Comparison of ENCODE assay signal across 1 cellular context in the genomic region with DNA sequence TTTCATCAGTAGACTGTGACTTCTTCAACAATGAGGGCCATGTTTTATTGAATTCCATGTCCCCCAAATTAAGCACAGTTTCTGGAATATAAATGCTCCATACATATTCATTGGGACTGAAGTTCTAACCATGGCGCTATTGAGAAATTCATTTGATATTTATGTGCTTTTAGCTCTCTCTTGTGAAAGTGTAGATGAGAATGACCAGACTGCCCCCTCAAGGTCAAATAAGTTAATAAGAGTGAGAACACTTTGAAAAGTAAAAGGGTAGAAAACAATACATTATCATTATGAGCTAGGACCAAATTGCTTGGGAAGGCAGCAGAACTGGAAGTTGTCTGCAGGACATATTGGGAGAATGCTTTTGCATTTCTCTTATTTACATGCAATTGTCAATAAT.
TF ChIP-seq lines count a peak whose summit lies in the region.

No MANE protein-coding gene starts in this region.

TF ChIP-seq in GM23338, 12 proteins besides CTCF, POLR2A, EP300 and RAD21 (continued from another document):
- TF ChIP-seq, protein P1, sequence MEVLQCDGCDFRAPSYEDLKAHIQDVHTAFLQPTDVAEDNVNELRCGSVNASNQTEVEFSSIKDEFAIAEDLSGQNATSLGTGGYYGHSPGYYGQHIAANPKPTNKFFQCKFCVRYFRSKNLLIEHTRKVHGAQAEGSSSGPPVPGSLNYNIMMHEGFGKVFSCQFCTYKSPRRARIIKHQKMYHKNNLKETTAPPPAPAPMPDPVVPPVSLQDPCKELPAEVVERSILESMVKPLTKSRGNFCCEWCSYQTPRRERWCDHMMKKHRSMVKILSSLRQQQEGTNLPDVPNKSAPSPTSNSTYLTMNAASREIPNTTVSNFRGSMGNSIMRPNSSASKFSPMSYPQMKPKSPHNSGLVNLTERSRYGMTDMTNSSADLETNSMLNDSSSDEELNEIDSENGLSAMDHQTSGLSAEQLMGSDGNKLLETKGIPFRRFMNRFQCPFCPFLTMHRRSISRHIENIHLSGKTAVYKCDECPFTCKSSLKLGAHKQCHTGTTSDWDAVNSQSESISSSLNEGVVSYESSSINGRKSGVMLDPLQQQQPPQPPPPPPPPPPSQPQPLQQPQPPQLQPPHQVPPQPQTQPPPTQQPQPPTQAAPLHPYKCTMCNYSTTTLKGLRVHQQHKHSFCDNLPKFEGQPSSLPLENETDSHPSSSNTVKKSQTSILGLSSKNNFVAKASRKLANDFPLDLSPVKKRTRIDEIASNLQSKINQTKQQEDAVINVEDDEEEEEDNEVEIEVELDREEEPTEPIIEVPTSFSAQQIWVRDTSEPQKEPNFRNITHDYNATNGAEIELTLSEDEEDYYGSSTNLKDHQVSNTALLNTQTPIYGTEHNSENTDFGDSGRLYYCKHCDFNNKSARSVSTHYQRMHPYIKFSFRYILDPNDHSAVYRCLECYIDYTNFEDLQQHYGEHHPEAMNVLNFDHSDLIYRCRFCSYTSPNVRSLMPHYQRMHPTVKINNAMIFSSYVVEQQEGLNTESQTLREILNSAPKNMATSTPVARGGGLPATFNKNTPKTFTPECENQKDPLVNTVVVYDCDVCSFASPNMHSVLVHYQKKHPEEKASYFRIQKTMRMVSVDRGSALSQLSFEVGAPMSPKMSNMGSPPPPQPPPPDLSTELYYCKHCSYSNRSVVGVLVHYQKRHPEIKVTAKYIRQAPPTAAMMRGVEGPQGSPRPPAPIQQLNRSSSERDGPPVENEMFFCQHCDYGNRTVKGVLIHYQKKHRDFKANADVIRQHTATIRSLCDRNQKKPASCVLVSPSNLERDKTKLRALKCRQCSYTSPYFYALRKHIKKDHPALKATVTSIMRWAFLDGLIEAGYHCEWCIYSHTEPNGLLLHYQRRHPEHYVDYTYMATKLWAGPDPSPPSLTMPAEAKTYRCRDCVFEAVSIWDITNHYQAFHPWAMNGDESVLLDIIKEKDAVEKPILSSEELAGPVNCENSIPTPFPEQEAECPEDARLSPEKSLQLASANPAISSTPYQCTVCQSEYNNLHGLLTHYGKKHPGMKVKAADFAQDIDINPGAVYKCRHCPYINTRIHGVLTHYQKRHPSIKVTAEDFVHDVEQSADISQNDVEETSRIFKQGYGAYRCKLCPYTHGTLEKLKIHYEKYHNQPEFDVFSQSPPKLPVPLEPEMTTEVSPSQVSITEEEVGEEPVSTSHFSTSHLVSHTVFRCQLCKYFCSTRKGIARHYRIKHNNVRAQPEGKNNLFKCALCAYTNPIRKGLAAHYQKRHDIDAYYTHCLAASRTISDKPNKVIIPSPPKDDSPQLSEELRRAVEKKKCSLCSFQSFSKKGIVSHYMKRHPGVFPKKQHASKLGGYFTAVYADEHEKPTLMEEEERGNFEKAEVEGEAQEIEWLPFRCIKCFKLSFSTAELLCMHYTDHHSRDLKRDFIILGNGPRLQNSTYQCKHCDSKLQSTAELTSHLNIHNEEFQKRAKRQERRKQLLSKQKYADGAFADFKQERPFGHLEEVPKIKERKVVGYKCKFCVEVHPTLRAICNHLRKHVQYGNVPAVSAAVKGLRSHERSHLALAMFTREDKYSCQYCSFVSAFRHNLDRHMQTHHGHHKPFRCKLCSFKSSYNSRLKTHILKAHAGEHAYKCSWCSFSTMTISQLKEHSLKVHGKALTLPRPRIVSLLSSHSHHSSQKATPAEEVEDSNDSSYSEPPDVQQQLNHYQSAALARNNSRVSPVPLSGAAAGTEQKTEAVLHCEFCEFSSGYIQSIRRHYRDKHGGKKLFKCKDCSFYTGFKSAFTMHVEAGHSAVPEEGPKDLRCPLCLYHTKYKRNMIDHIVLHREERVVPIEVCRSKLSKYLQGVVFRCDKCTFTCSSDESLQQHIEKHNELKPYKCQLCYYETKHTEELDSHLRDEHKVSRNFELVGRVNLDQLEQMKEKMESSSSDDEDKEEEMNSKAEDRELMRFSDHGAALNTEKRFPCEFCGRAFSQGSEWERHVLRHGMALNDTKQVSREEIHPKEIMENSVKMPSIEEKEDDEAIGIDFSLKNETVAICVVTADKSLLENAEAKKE (CRISPR knock-in tag; IDR thresholded peaks at IDR 0.05): no peak
- TF ChIP-seq CREB1 (CRISPR knock-in tag; IDR thresholded peaks at IDR 0.05; ENCODE audit: low read depth) (no peak), STAT1 (IDR thresholded peaks at IDR 0.05; ENCODE audit: unreplicated experiment) (no peak), EZH2 (IDR thresholded peaks at IDR 0.05; ENCODE audit: low read depth, unreplicated experiment) (no peak), NANOG (IDR thresholded peaks at IDR 0.05; ENCODE audit: borderline replicate concordance) (no peak), ZNF331 (CRISPR knock-in tag; IDR thresholded peaks at IDR 0.05; ENCODE audit: low read depth) (no peak), POLR2AphosphoS5 (IDR thresholded peaks at IDR 0.05; ENCODE audit: low read depth) (no peak), EZH2phosphoT487 (IDR thresholded peaks at IDR 0.05; ENCODE audit: unreplicated experiment) (no peak)
- TF ChIP-seq, protein P2, sequence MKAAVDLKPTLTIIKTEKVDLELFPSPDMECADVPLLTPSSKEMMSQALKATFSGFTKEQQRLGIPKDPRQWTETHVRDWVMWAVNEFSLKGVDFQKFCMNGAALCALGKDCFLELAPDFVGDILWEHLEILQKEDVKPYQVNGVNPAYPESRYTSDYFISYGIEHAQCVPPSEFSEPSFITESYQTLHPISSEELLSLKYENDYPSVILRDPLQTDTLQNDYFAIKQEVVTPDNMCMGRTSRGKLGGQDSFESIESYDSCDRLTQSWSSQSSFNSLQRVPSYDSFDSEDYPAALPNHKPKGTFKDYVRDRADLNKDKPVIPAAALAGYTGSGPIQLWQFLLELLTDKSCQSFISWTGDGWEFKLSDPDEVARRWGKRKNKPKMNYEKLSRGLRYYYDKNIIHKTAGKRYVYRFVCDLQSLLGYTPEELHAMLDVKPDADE (IDR thresholded peaks at IDR 0.05): no peak
